In genomic region chr2:3180082-3180908, GRCh38 we compare ENCODE assay signal across 17 cellular contexts.
DNase-seq lines count a peak whose midpoint lies in the region; ATAC-seq, FAIRE-seq and TF ChIP-seq lines count a peak whose summit lies in the region.
"Had no signal": no experiment of that assay in that cellular context is flagged by ENCODE, and none has a peak within 500 bp of the region (broad histone marks: within the 10 kb centered on the region; RNA-seq: fewer than 3 reads in every experiment).

No MANE protein-coding gene starts in this region.

- 0 out of 2 replicates have a peak overlapping the region, but pooled peaks have one; percentile 71 for H2BK5ac ChIP-seq in H1 (ENCODE audit: low read depth, low read length)

- H4K5ac ChIP-seq in H1 (ENCODE audit: insufficient read length, low read depth, low read length) = no peak overlapping the region

- H3K4me1 ChIP-seq in mammary epithelial cell (ENCODE audit: insufficient read depth, low read length) = no peaks in the 10 kb centered on the region
- H3K4me1 ChIP-seq in H1 (replicated peaks in 1 of 4; ENCODE audit: control insufficient read depth in 3 of 4, insufficient read depth in 4 of 4, low read length in 3 of 4) = no peaks in the 10 kb centered on the region; a peak in 1 of 7 replicates
- H3K4me1 ChIP-seq in lower lobe of right lung = no peaks in the 10 kb centered on the region
- H3K4me1 ChIP-seq in HAP-1 = no peaks in the 10 kb centered on the region
- H3K4me1 ChIP-seq: breast epithelium had no signal

- no peak for TF ChIP-seq EP300 in H1 (IDR thresholded peaks at IDR 0.05; ENCODE audit: borderline replicate concordance in 1 of 2, low read depth in 2 of 2, low read length in 2 of 2)

- H3K4me3 Mint-ChIP-seq in MCF 10A (ENCODE audit: unreplicated experiment) = no peak overlapping the region
- no peak overlapping the region for H3K4me3 Mint-ChIP-seq in stimulated activated memory B cell treated with anti-CD40 and anti-IgM and Interleukin-4, amounts not matched to agents 10 μg/mL and 1 μg/mL and 100 μg/mL, for 72 hours
- H3K4me3 Mint-ChIP-seq: CD8-positive, alpha-beta memory T cell; naive B cell had no signal

- no peak overlapping the region for H3K4ac ChIP-seq in H1 (replicated peaks; ENCODE audit: insufficient read length, low read depth, low read length)

- dilution Hi-C loops in mammary epithelial cell (cut with HindIII; ENCODE audit: low sequenced_read_pairs) = no loop called here

- H3K23ac ChIP-seq in H1 (ENCODE audit: insufficient read length) = no peak overlapping the region

- H3K4me2 ChIP-seq in mammary epithelial cell (ENCODE audit: insufficient read depth, low read depth, low read length) = no peak overlapping the region
- H3K4me2 ChIP-seq in H1 (ENCODE audit: insufficient read depth in 1 of 2, low read depth in 2 of 2, low read length in 2 of 2) = no peak overlapping the region

- H3K9me3 ChIP-seq in mammary epithelial cell (replicated peaks; ENCODE audit: insufficient read depth, low read length) (peaks cover 12% of the 10 kb centered on the region), H1 (ENCODE audit: insufficient read depth in 2 of 2, low read depth in 1 of 2, low read length in 1 of 2) (no peaks in the 10 kb centered on the region), lower lobe of right lung (no peaks in the 10 kb centered on the region), HAP-1 (no peaks in the 10 kb centered on the region)
- H3K9me3 ChIP-seq: breast epithelium had no signal

- H2AFZ ChIP-seq in mammary epithelial cell (ENCODE audit: low read depth, low read length) = no peak overlapping the region
- no peak overlapping the region for H2AFZ ChIP-seq in H1 (ENCODE audit: low read length)

- TF ChIP-seq RAD21 in H1 (IDR thresholded peaks at IDR 0.05 in 1 of 2, conservative IDR thresholded peaks at IDR 0.05 in 1 of 2; ENCODE audit: low read depth in 2 of 2, low read length in 2 of 2) = no peak

- H3K27me3 Mint-ChIP-seq in MCF 10A (ENCODE audit: insufficient read depth, unreplicated experiment) = no peaks in the 10 kb centered on the region
- no peaks in the 10 kb centered on the region for H3K27me3 Mint-ChIP-seq in stimulated activated memory B cell treated with anti-CD40 and anti-IgM and Interleukin-4, amounts not matched to agents 10 μg/mL and 1 μg/mL and 100 μg/mL, for 72 hours
- H3K27me3 Mint-ChIP-seq: CD8-positive, alpha-beta memory T cell; naive B cell had no signal

- in situ Hi-C loops in mammary epithelial cell (cut with MboI; ENCODE audit: low sequenced_read_pairs in 2 of 2) = no loop called here
- in situ Hi-C loops in HAP-1 (cut with MboI; ENCODE audit: low sequenced_read_pairs) = no loop called here

- no peak overlapping the region for H2BK12ac ChIP-seq in H1 (ENCODE audit: low read depth, low read length)

- H3K36me3 ChIP-seq in mammary epithelial cell (ENCODE audit: insufficient read depth, low read length) (no peaks in the 10 kb centered on the region), H1 (ENCODE audit: control insufficient read depth in 2 of 4, insufficient read depth in 4 of 4, low read length in 3 of 4) (no peaks in the 10 kb centered on the region), lower lobe of right lung (peaks cover 10% of the 10 kb centered on the region), HAP-1 (replicated peaks) (no peaks in the 10 kb centered on the region)
- H3K36me3 ChIP-seq: breast epithelium had no signal

- POLR2A ChIA-PET in MCF 10A (lab: Yijun Ruan, JAX) = no interaction called here
- POLR2A ChIA-PET in H1 (lab: Charles Lee; ENCODE audit: partially characterized antibody) = no interaction called here

- H3K9me3 Mint-ChIP-seq in MCF 10A (ENCODE audit: unreplicated experiment) = peaks cover 11% of the 10 kb centered on the region
- H3K9me3 Mint-ChIP-seq in stimulated activated memory B cell treated with anti-CD40 and anti-IgM and Interleukin-4, amounts not matched to agents 10 μg/mL and 1 μg/mL and 100 μg/mL, for 72 hours = peaks cover 9% of the 10 kb centered on the region
- H3K9me3 Mint-ChIP-seq: activated naive CD4-positive, alpha-beta T cell treated with anti-CD3 and anti-CD28 coated beads, Interleukin-2, amount 50 U/mL, for 72 hours; CD8-positive, alpha-beta memory T cell had no signal

- no peak overlapping the region for H3K14ac ChIP-seq in H1 (ENCODE audit: insufficient read length)

- no peak for TF ChIP-seq POLR2A in H1 (IDR thresholded peaks at IDR 0.05; ENCODE audit: control extremely low read depth in 1 of 2, low read depth in 2 of 2, low read length in 2 of 2)

- BruUV-seq in MCF 10A (replicated peaks; lab: Mats Ljungman, UMichigan) = no TSS peak
- BruUV-seq in mammary epithelial cell (replicated peaks; lab: Mats Ljungman, UMichigan) = no TSS peak

- no peak overlapping the region for H2BK15ac ChIP-seq in H1 (ENCODE audit: low read length)

- H3K4me3 ChIP-seq in mammary epithelial cell (replicated peaks in 1 of 3; ENCODE audit: insufficient read depth in 1 of 3, low read depth in 2 of 3, low read length in 3 of 3) (no peak overlapping the region), H1 (ENCODE audit: extremely low read depth in 1 of 4, insufficient read depth in 2 of 4, low read depth in 3 of 4, low read length in 4 of 4) (no peak overlapping the region), lower lobe of right lung (no peak overlapping the region), HAP-1 (no peak overlapping the region)
- H3K4me3 ChIP-seq: breast epithelium had no signal

- H3K56ac ChIP-seq in H1 (replicated peaks; ENCODE audit: insufficient read length, low read depth, low read length) = no peak overlapping the region

- intact Hi-C loops in MCF 10A (cut with micrococcal nuclease) = no loop called here
- intact Hi-C loops in mammary epithelial cell (cut with micrococcal nuclease) = no loop called here
- intact Hi-C loops in lower lobe of right lung (cut with DNase I) = no loop called here

- ATAC-seq in lower lobe of right lung (peak; percentile 51 to 70), HG03460 (IDR thresholded peaks at IDR 0.05; ENCODE audit: unreplicated experiment) (no peak)
- ATAC-seq in stimulated activated memory B cell treated with anti-CD40 and anti-IgM and Interleukin-4, amounts not matched to agents 10 μg/mL and 1 μg/mL and 100 μg/mL, for 72 hours = peak; percentile 29

- H2BK20ac ChIP-seq in H1 (ENCODE audit: low read length) = no peak overlapping the region

- H3K4me1 Mint-ChIP-seq in MCF 10A (ENCODE audit: insufficient read depth, unreplicated experiment) = no peaks in the 10 kb centered on the region
- H3K4me1 Mint-ChIP-seq in stimulated activated memory B cell treated with anti-CD40 and anti-IgM and Interleukin-4, amounts not matched to agents 10 μg/mL and 1 μg/mL and 100 μg/mL, for 72 hours = no peaks in the 10 kb centered on the region
- H3K4me1 Mint-ChIP-seq: CD8-positive, alpha-beta memory T cell had no signal

- peak overlapping the region; percentile 47 for H3K27ac Mint-ChIP-seq in MCF 10A (ENCODE audit: low read depth, unreplicated experiment)
- no peak overlapping the region for H3K27ac Mint-ChIP-seq in stimulated activated memory B cell treated with anti-CD40 and anti-IgM and Interleukin-4, amounts not matched to agents 10 μg/mL and 1 μg/mL and 100 μg/mL, for 72 hours
- H3K27ac Mint-ChIP-seq: activated naive CD4-positive, alpha-beta T cell treated with anti-CD3 and anti-CD28 coated beads, Interleukin-2, amount 50 U/mL, for 72 hours had no signal

- H3K9ac ChIP-seq in mammary epithelial cell (ENCODE audit: insufficient read depth, low read length) (no peak overlapping the region), H1 (replicated peaks in 1 of 4; ENCODE audit: extremely low read depth in 1 of 4, low read depth in 3 of 4, low read length in 3 of 4) (no peak overlapping the region)

- TF ChIP-seq CTCF in MCF 10A (IDR thresholded peaks at IDR 0.05; ENCODE audit: unreplicated experiment) = no peak
- TF ChIP-seq CTCF in mammary epithelial cell (conservative IDR thresholded peaks at IDR 0.05 in 1 of 2, IDR thresholded peaks at IDR 0.05 in 1 of 2; ENCODE audit: extremely low read depth in 1 of 2, insufficient read depth in 1 of 2, low read depth in 1 of 2, low read length in 2 of 2) = no peak
- no peak for TF ChIP-seq CTCF in H1 (IDR thresholded peaks at IDR 0.05; ENCODE audit: control extremely low read depth in 1 of 3, insufficient read depth in 1 of 3, low read depth in 1 of 3, low read length in 3 of 3)
- TF ChIP-seq CTCF in lower lobe of right lung (IDR thresholded peaks at IDR 0.05) = no peak

- H3K18ac ChIP-seq in H1 (ENCODE audit: extremely low read depth, low read length) = no peak overlapping the region

- no peaks in the 10 kb centered on the region; the same call in 1 of the 2 replicates for H3K79me1 ChIP-seq in H1 (ENCODE audit: low read depth, low read length)

- CTCF ChIA-PET in MCF 10A (lab: Yijun Ruan, JAX) (no interaction called here), mammary epithelial cell (lab: Charles Lee; ENCODE audit: low non-redundant PET) (no interaction called here), H1 (lab: Charles Lee; ENCODE audit: partially characterized antibody) (interaction anchor here (0.6 to 3.4 kb wide), 13 partner anchors 9 to 300 kb away, joined by 3 to 32 read pairs (median 3); no protein-coding TSS in a partner anchor)

- peaks cover 12% of the 10 kb centered on the region for H3K36me3 Mint-ChIP-seq in MCF 10A (ENCODE audit: insufficient read depth, unreplicated experiment)
- peaks cover 44% of the 10 kb centered on the region for H3K36me3 Mint-ChIP-seq in stimulated activated memory B cell treated with anti-CD40 and anti-IgM and Interleukin-4, amounts not matched to agents 10 μg/mL and 1 μg/mL and 100 μg/mL, for 72 hours

- H3K79me2 ChIP-seq in mammary epithelial cell (ENCODE audit: insufficient read depth, low read length) (no peaks in the 10 kb centered on the region), H1 (ENCODE audit: control insufficient read depth in 1 of 2, insufficient read depth in 2 of 2, low read length in 2 of 2) (no peaks in the 10 kb centered on the region)

- no peak overlapping the region for H2AK5ac ChIP-seq in H1 (ENCODE audit: low read depth, low read length)

- H3K27ac ChIP-seq in mammary epithelial cell (ENCODE audit: insufficient read depth, low read depth, low read length) = no peak overlapping the region
- H3K27ac ChIP-seq in H1 (ENCODE audit: low read depth, low read length) = no peak overlapping the region
- no peak overlapping the region for H3K27ac ChIP-seq in lower lobe of right lung
- H3K27ac ChIP-seq: breast epithelium had no signal

- 82% methylated on average over 50 of the region's 50 CpGs for WGBS in mammary epithelial cell (ENCODE audit: low coverage, missing lambda C conversion rate)
- 76% methylated on average over 50 of the region's 50 CpGs; no CpG with 5 or more reads in 1 of the 2 experiments for WGBS in H1 (ENCODE audit: extremely low coverage in 1 of 2, insufficient coverage in 1 of 2, insufficient read length in 1 of 2, insufficient replicate concordance in 2 of 2, low coverage in 1 of 2, low lambda C conversion rate in 2 of 2, missing lambda C conversion rate in 1 of 2), 2 experiments

- H4K20me1 ChIP-seq in mammary epithelial cell (ENCODE audit: insufficient read depth, low read length) (no peaks in the 10 kb centered on the region), H1 (replicated peaks in 1 of 2; ENCODE audit: control insufficient read depth in 1 of 2, insufficient read depth in 2 of 2, low read length in 2 of 2) (peaks cover 0 to 4% of the 10 kb centered on the region in 2 experiments)

- H2BK120ac ChIP-seq in H1 (replicated peaks; ENCODE audit: low read depth, low read length) = no peak overlapping the region

- no peaks in the 10 kb centered on the region for H3K27me3 ChIP-seq in mammary epithelial cell (ENCODE audit: insufficient read depth, low read length)
- H3K27me3 ChIP-seq in H1 (replicated peaks in 1 of 4; ENCODE audit: control insufficient read depth in 3 of 4, extremely low read depth in 1 of 4, insufficient read depth in 3 of 4, low read length in 3 of 4) = no peaks in the 10 kb centered on the region
- H3K27me3 ChIP-seq in lower lobe of right lung (ENCODE audit: low read depth) = no peaks in the 10 kb centered on the region
- no peaks in the 10 kb centered on the region for H3K27me3 ChIP-seq in HAP-1 (ENCODE audit: low read depth)
- H3K27me3 ChIP-seq: breast epithelium had no signal

- no peak for FAIRE-seq in H1 (lab: Jason Lieb, UNC)

- DNase-seq in MCF 10A (ENCODE audit: unreplicated experiment) = no peak
- DNase-seq in mammary epithelial cell = no peak
- DNase-seq in H1 (ENCODE audit: low read depth in 1 of 2, low spot score in 2 of 2) = no peak
- no peak for DNase-seq in lower lobe of right lung
- DNase-seq in HuH-7.5 (ENCODE audit: low spot score) = no peak
- DNase-seq in HAP-1 (ENCODE audit: low spot score in 2 of 2) = no peak
- DNase-seq: activated CD4-positive, CD25-positive, alpha-beta regulatory T cell treated with anti-CD3 and anti-CD28 coated beads, Interleukin-2, amount 50 U/mL, for 72 hours; activated CD8-positive, alpha-beta memory T cell treated with anti-CD3 and anti-CD28 coated beads, Interleukin-2, amount 50 U/mL, for 4 hours; CD8-positive, alpha-beta memory T cell; DND-41; naive B cell; NCI-H1694; NCI-H446 had no signal

- H4K8ac ChIP-seq in H1 (ENCODE audit: extremely low read depth, insufficient read depth, low read length) = no peak overlapping the region; the same call in 1 of the 2 replicates

- H3K23me2 ChIP-seq in H1 (ENCODE audit: low read depth, low read length) = peaks cover 6% of the 10 kb centered on the region; the same call in 1 of the 2 replicates

- H4K91ac ChIP-seq in H1 (replicated peaks; ENCODE audit: insufficient read length, low read length) = no peak overlapping the region
